Comparison of ENCODE assay signal across 11 cellular contexts in genomic region chr1:212158912-212159796, GRCh38.
DNase-seq lines count a peak whose midpoint lies in the region; ATAC-seq lines count a peak whose summit lies in the region.
"Had no signal": no experiment of that assay in that cellular context is flagged by ENCODE, and none has a peak within 500 bp of the region (broad histone marks: within the 10 kb centered on the region; RNA-seq: fewer than 3 reads in every experiment).

No MANE protein-coding gene starts in this region.

- peak overlapping the region; percentile 34 for H3K27ac Mint-ChIP-seq in activated naive CD8-positive, alpha-beta T cell
- no peak overlapping the region for H3K27ac Mint-ChIP-seq in activated naive CD8-positive, alpha-beta T cell treated with anti-CD3 and anti-CD28 coated beads for 36 hours
- H3K27ac Mint-ChIP-seq in T-helper 17 cell = peak overlapping the region; percentile 89
- H3K27ac Mint-ChIP-seq in stimulated activated effector memory CD8-positive, alpha-beta T cell treated with anti-CD3 and anti-CD28 coated beads, Interleukin-12 subunit alpha, Interleukin-12 subunit beta, amount 100 ng/mL, for 72 hours = peak overlapping the region; percentile 29

- H3K36me3 Mint-ChIP-seq in activated naive CD8-positive, alpha-beta T cell = peaks cover 2% of the 10 kb centered on the region
- peaks cover 3% of the 10 kb centered on the region for H3K36me3 Mint-ChIP-seq in activated naive CD8-positive, alpha-beta T cell treated with anti-CD3 and anti-CD28 coated beads for 36 hours
- H3K36me3 Mint-ChIP-seq in T-helper 17 cell (ENCODE audit: low read depth) = no peaks in the 10 kb centered on the region
- no peaks in the 10 kb centered on the region for H3K36me3 Mint-ChIP-seq in stimulated activated effector memory CD8-positive, alpha-beta T cell treated with anti-CD3 and anti-CD28 coated beads, Interleukin-12 subunit alpha, Interleukin-12 subunit beta, amount 100 ng/mL, for 72 hours

- no peaks in the 10 kb centered on the region for H3K9me3 Mint-ChIP-seq in activated naive CD8-positive, alpha-beta T cell (ENCODE audit: low read depth)
- no peaks in the 10 kb centered on the region for H3K9me3 Mint-ChIP-seq in activated naive CD8-positive, alpha-beta T cell treated with anti-CD3 and anti-CD28 coated beads for 36 hours
- no peaks in the 10 kb centered on the region for H3K9me3 Mint-ChIP-seq in stimulated activated effector memory CD8-positive, alpha-beta T cell treated with anti-CD3 and anti-CD28 coated beads, Interleukin-12 subunit alpha, Interleukin-12 subunit beta, amount 100 ng/mL, for 72 hours

- H3K27me3 Mint-ChIP-seq in activated naive CD8-positive, alpha-beta T cell = no peaks in the 10 kb centered on the region
- no peaks in the 10 kb centered on the region for H3K27me3 Mint-ChIP-seq in activated naive CD8-positive, alpha-beta T cell treated with anti-CD3 and anti-CD28 coated beads for 36 hours
- H3K27me3 Mint-ChIP-seq in T-helper 17 cell = no peaks in the 10 kb centered on the region

- no peak for DNase-seq in activated naive CD8-positive, alpha-beta T cell treated with anti-CD3 and anti-CD28 coated beads for 36 hours
- DNase-seq in T-helper 17 cell = peak in 1 of 3 donors; percentile 11
- no peak for DNase-seq in stimulated activated effector memory CD8-positive, alpha-beta T cell treated with anti-CD3 and anti-CD28 coated beads, Interleukin-12 subunit alpha, Interleukin-12 subunit beta, amount 100 ng/mL, for 72 hours (ENCODE audit: low spot score in 2 of 2)
- no peak for DNase-seq in SIG-M5 treated with dmso at 0.1 percent for 504 hours (lab: John Stamatoyannopoulos, UW; ENCODE audit: unreplicated experiment)
- no peak for DNase-seq in NCI-H2171 treated with DMSO at 0.1 percent for 48 hours (lab: John Stamatoyannopoulos, UW)
- DNase-seq in cerebellar nuclear complex (lab: John Stamatoyannopoulos, UW) = no peak
- DNase-seq: effector CD4-positive, alpha-beta T cell; NCI-H2107 had no signal

- ATAC-seq in HG02623 (IDR thresholded peaks at IDR 0.05; ENCODE audit: unreplicated experiment) = peak; percentile 43
- ATAC-seq in T-helper 17 cell = peak; percentile 86
- ATAC-seq in stimulated activated effector memory CD8-positive, alpha-beta T cell treated with anti-CD3 and anti-CD28 coated beads, Interleukin-12 subunit alpha, Interleukin-12 subunit beta, amount 100 ng/mL, for 72 hours = peak; percentile 55

- no peaks in the 10 kb centered on the region for H3K9me3 ChIP-seq in T-helper 17 cell (ENCODE audit: control insufficient read depth, low read length, poor library complexity, severe bottlenecking)
- H3K9me3 ChIP-seq: SJSA1 had no signal

- no peak overlapping the region for H3K4me3 Mint-ChIP-seq in activated naive CD8-positive, alpha-beta T cell
- no peak overlapping the region for H3K4me3 Mint-ChIP-seq in activated naive CD8-positive, alpha-beta T cell treated with anti-CD3 and anti-CD28 coated beads for 36 hours
- H3K4me3 Mint-ChIP-seq in T-helper 17 cell = peak overlapping the region; percentile 50
- H3K4me3 Mint-ChIP-seq in stimulated activated effector memory CD8-positive, alpha-beta T cell treated with anti-CD3 and anti-CD28 coated beads, Interleukin-12 subunit alpha, Interleukin-12 subunit beta, amount 100 ng/mL, for 72 hours = no peak overlapping the region

- peaks cover 30% of the 10 kb centered on the region for H3K4me1 Mint-ChIP-seq in activated naive CD8-positive, alpha-beta T cell (ENCODE audit: low read depth)
- peaks cover 24% of the 10 kb centered on the region for H3K4me1 Mint-ChIP-seq in activated naive CD8-positive, alpha-beta T cell treated with anti-CD3 and anti-CD28 coated beads for 36 hours
- peaks cover 25% of the 10 kb centered on the region for H3K4me1 Mint-ChIP-seq in T-helper 17 cell
- peaks cover 40% of the 10 kb centered on the region for H3K4me1 Mint-ChIP-seq in stimulated activated effector memory CD8-positive, alpha-beta T cell treated with anti-CD3 and anti-CD28 coated beads, Interleukin-12 subunit alpha, Interleukin-12 subunit beta, amount 100 ng/mL, for 72 hours
